9 cellular contexts compared by ENCODE assay signal in genomic region chr9:136997355-136997754, GRCh38. TPM values are rescaled to one million over a fixed set of nuclear protein-coding genes. Genes with fewer than 3 reads are reported as not detected.
DNase-seq lines count a peak whose midpoint lies in the region; ATAC-seq and TF ChIP-seq lines count a peak whose summit lies in the region.
"Had no signal": no experiment of that assay in that cellular context is flagged by ENCODE, and none has a peak within 500 bp of the region (broad histone marks: within the 10 kb centered on the region; RNA-seq: fewer than 3 reads in every experiment).

No MANE protein-coding gene starts in this region.

- H3K36me3 ChIP-seq in GM23338 (ENCODE audit: insufficient read depth), result no peaks in the 10 kb centered on the region
- H3K36me3 ChIP-seq in naive thymus-derived CD4-positive, alpha-beta T cell (ENCODE audit: control insufficient read depth in 2 of 3, insufficient read depth in 3 of 3, low read length in 3 of 3), result peaks cover 0 to 9% (median 0%) of the 10 kb centered on the region in 3 experiments

- POLR2A ChIA-PET in naive thymus-derived CD4-positive, alpha-beta T cell (lab: Charles Lee), result no interaction called here
- POLR2A ChIA-PET in WTC11 (lab: Charles Lee), result no interaction called here

- CTCF ChIA-PET in naive thymus-derived CD4-positive, alpha-beta T cell (lab: Charles Lee), result interaction anchor here (0.7 kb wide), 1 partner anchor 226 kb away, joined by 3 read pairs; no protein-coding TSS in a partner anchor
- CTCF ChIA-PET in WTC11 (lab: Charles Lee), result interaction anchor here (0.7 to 4.2 kb wide), 6 partner anchors 14 to 49 kb away, joined by 3 to 53 read pairs (median 16); partner anchors contain the start of genes ABCA2 and NPDC1

- intact Hi-C loops in activated T-helper 1 cell treated with anti-CD3 and anti-CD28 coated beads, Interleukin-12 subunit alpha, Interleukin-12 subunit beta, Interleukin-2, Interleukin-4 antibody, amounts not matched to agents 30 ng/mL and 10 ng/mL and 1 ng/mL, durations not matched to agents 14 hours and 24 hours and 36 hours (cut with micrococcal nuclease), result no loop called here
- intact Hi-C loops in naive thymus-derived CD4-positive, alpha-beta T cell (cut with micrococcal nuclease), result no loop called here

- peaks cover 37% of the 10 kb centered on the region for H3K27me3 ChIP-seq in GM23338 (ENCODE audit: insufficient read depth)
- H3K27me3 ChIP-seq in naive thymus-derived CD4-positive, alpha-beta T cell (ENCODE audit: control insufficient read depth in 2 of 2, insufficient read depth in 2 of 2, low read length in 2 of 2), result no peaks in the 10 kb centered on the region

- no peaks in the 10 kb centered on the region for H3K79me2 ChIP-seq in GM23338 (replicated peaks; ENCODE audit: insufficient read depth)
- H3K79me2 ChIP-seq: parathyroid adenoma had no signal

- H3K4me1 Mint-ChIP-seq in GM23338, result peaks cover 3% of the 10 kb centered on the region
- peaks cover 34% of the 10 kb centered on the region for H3K4me1 Mint-ChIP-seq in activated T-helper 1 cell treated with anti-CD3 and anti-CD28 coated beads, Interleukin-12 subunit alpha, Interleukin-12 subunit beta, Interleukin-2, Interleukin-4 antibody, amounts not matched to agents 30 ng/mL and 10 ng/mL and 1 ng/mL, durations not matched to agents 14 hours and 24 hours and 36 hours (ENCODE audit: low read depth)
- H3K4me1 Mint-ChIP-seq in naive thymus-derived CD4-positive, alpha-beta T cell, result peaks cover 7 to 43% (median 18%) of the 10 kb centered on the region in 7 donors
- peaks cover 4% of the 10 kb centered on the region; the same call in 1 of the 2 replicates for H3K4me1 Mint-ChIP-seq in WTC11

- no peaks in the 10 kb centered on the region for H3F3A ChIP-seq in GM23338 (replicated peaks; ENCODE audit: low read depth)

- H3K27ac ChIP-seq in GM23338 (ENCODE audit: low read depth), result no peak overlapping the region
- no peak overlapping the region for H3K27ac ChIP-seq in naive thymus-derived CD4-positive, alpha-beta T cell (ENCODE audit: low read depth, low read length)
- H3K27ac ChIP-seq: parathyroid adenoma had no signal

- no peak for ATAC-seq in GM23338
- no peak for ATAC-seq in naive thymus-derived CD4-positive, alpha-beta T cell
- ATAC-seq in WTC11, result no peak

- H3K36me3 Mint-ChIP-seq in GM23338 (ENCODE audit: low read depth), result no peaks in the 10 kb centered on the region
- no peaks in the 10 kb centered on the region for H3K36me3 Mint-ChIP-seq in activated T-helper 1 cell treated with anti-CD3 and anti-CD28 coated beads, Interleukin-12 subunit alpha, Interleukin-12 subunit beta, Interleukin-2, Interleukin-4 antibody, amounts not matched to agents 30 ng/mL and 10 ng/mL and 1 ng/mL, durations not matched to agents 14 hours and 24 hours and 36 hours (ENCODE audit: low read depth)
- peaks cover 0 to 7% (median 0%) of the 10 kb centered on the region in 5 donors for H3K36me3 Mint-ChIP-seq in naive thymus-derived CD4-positive, alpha-beta T cell
- H3K36me3 Mint-ChIP-seq in WTC11, result no peaks in the 10 kb centered on the region

- 0 out of 2 replicates have a peak overlapping the region, but pooled peaks have one; percentile 18 for H2AFZ ChIP-seq in GM23338
- H2AFZ ChIP-seq: parathyroid adenoma had no signal

- DNase-seq in GM23338 (ENCODE audit: low spot score) (no peak), Ammon's horn (ENCODE audit: low spot score) (no peak), GDM1 (lab: John Stamatoyannopoulos, UW) (no peak), WTC11 (ENCODE audit: low spot score) (no peak)
- DNase-seq in activated T-helper 1 cell treated with anti-CD3 and anti-CD28 coated beads, Interleukin-12 subunit alpha, Interleukin-12 subunit beta, Interleukin-2, Interleukin-4 antibody, amounts not matched to agents 30 ng/mL and 10 ng/mL and 1 ng/mL, durations not matched to agents 14 hours and 24 hours and 36 hours (ENCODE audit: low spot score), result no peak
- DNase-seq in naive thymus-derived CD4-positive, alpha-beta T cell, result no peak
- DNase-seq: DMS 273 treated with DMSO at 0.1 percent for 48 hours, NCI-H1930 had no signal

- no peaks in the 10 kb centered on the region for H4K20me1 ChIP-seq in GM23338 (replicated peaks; ENCODE audit: insufficient read depth)

- H3K9me3 Mint-ChIP-seq in GM23338, result no peaks in the 10 kb centered on the region
- no peaks in the 10 kb centered on the region for H3K9me3 Mint-ChIP-seq in activated T-helper 1 cell treated with anti-CD3 and anti-CD28 coated beads, Interleukin-12 subunit alpha, Interleukin-12 subunit beta, Interleukin-2, Interleukin-4 antibody, amounts not matched to agents 30 ng/mL and 10 ng/mL and 1 ng/mL, durations not matched to agents 14 hours and 24 hours and 36 hours
- H3K9me3 Mint-ChIP-seq in naive thymus-derived CD4-positive, alpha-beta T cell, result no peaks in the 10 kb centered on the region
- no peaks in the 10 kb centered on the region for H3K9me3 Mint-ChIP-seq in WTC11

- no peak overlapping the region for H3K27ac Mint-ChIP-seq in GM23338
- H3K27ac Mint-ChIP-seq in activated T-helper 1 cell treated with anti-CD3 and anti-CD28 coated beads, Interleukin-12 subunit alpha, Interleukin-12 subunit beta, Interleukin-2, Interleukin-4 antibody, amounts not matched to agents 30 ng/mL and 10 ng/mL and 1 ng/mL, durations not matched to agents 14 hours and 24 hours and 36 hours, result peak overlapping the region; percentile 85
- H3K27ac Mint-ChIP-seq in naive thymus-derived CD4-positive, alpha-beta T cell, result peak overlapping the region in 2 of 9 donors; percentile 78 to 80
- no peak overlapping the region for H3K27ac Mint-ChIP-seq in WTC11

- peak overlapping the region; percentile 43; the same call in 1 of the 2 replicates for H3K4me3 ChIP-seq in GM23338
- no peak overlapping the region for H3K4me3 ChIP-seq in naive thymus-derived CD4-positive, alpha-beta T cell (ENCODE audit: low read length)

- H3K4me3 Mint-ChIP-seq in GM23338 (no peak overlapping the region; the same call in 2 of the 3 replicates), WTC11 (no peak overlapping the region; the same call in 1 of the 2 replicates)
- peak overlapping the region; percentile 55 for H3K4me3 Mint-ChIP-seq in activated T-helper 1 cell treated with anti-CD3 and anti-CD28 coated beads, Interleukin-12 subunit alpha, Interleukin-12 subunit beta, Interleukin-2, Interleukin-4 antibody, amounts not matched to agents 30 ng/mL and 10 ng/mL and 1 ng/mL, durations not matched to agents 14 hours and 24 hours and 36 hours
- peak overlapping the region in 7 of 10 donors; percentile 46 to 78 (median 58) for H3K4me3 Mint-ChIP-seq in naive thymus-derived CD4-positive, alpha-beta T cell

- peaks cover 13% of the 10 kb centered on the region for H3K27me3 Mint-ChIP-seq in GM23338 (ENCODE audit: insufficient read depth, low read depth, poor library complexity)
- H3K27me3 Mint-ChIP-seq in activated T-helper 1 cell treated with anti-CD3 and anti-CD28 coated beads, Interleukin-12 subunit alpha, Interleukin-12 subunit beta, Interleukin-2, Interleukin-4 antibody, amounts not matched to agents 30 ng/mL and 10 ng/mL and 1 ng/mL, durations not matched to agents 14 hours and 24 hours and 36 hours (ENCODE audit: insufficient read depth), result peaks cover 10% of the 10 kb centered on the region
- peaks cover 0 to 9% (median 5%) of the 10 kb centered on the region in 5 donors for H3K27me3 Mint-ChIP-seq in naive thymus-derived CD4-positive, alpha-beta T cell
- no peaks in the 10 kb centered on the region for H3K27me3 Mint-ChIP-seq in WTC11 (ENCODE audit: low read depth)

- peaks cover 6% of the 10 kb centered on the region; the same call in 1 of the 2 replicates for H3K4me1 ChIP-seq in GM23338 (ENCODE audit: insufficient read depth)
- peaks cover 17 to 57% of the 10 kb centered on the region in 2 donors for H3K4me1 ChIP-seq in naive thymus-derived CD4-positive, alpha-beta T cell (ENCODE audit: control insufficient read depth in 2 of 2, insufficient read depth in 2 of 2, low read length in 2 of 2)
- H3K4me1 ChIP-seq: parathyroid adenoma had no signal

- H3K9me2 ChIP-seq in GM23338 (ENCODE audit: insufficient read depth), result no peaks in the 10 kb centered on the region

- TF ChIP-seq CTCF in GM23338 (conservative IDR thresholded peaks at IDR 0.05; ENCODE audit: low read depth in 2 of 2), result no peak
- TF ChIP-seq CTCF in WTC11 (IDR thresholded peaks at IDR 0.05), result no peak

- no peaks in the 10 kb centered on the region for H3K9me3 ChIP-seq in naive thymus-derived CD4-positive, alpha-beta T cell (ENCODE audit: control insufficient read depth in 2 of 3, low read length in 3 of 3)

- peak overlapping the region; percentile 67 for H3K4me2 ChIP-seq in GM23338

RNA-seq across cellular contexts. Expression of gene CLIC3, which starts 1.0 kb away (rescaled TPM):
- total RNA-seq in GM23338 (2014; rRNA removed; shearing (Covaris generic)), result 0.56 TPM in 1 of 2 replicates, not detected in the other
- 0.53 and 0.57 TPM in 2 replicates for polyA plus RNA-seq in GM23338 (2016; fragmentation: Nextera tagmentation; extraction: Ambion mirVana)
- total RNA-seq in activated T-helper 1 cell treated with anti-CD3 and anti-CD28 coated beads, Interleukin-12 subunit alpha, Interleukin-12 subunit beta, Interleukin-2, Interleukin-4 antibody, amounts not matched to agents 30 ng/mL and 10 ng/mL and 1 ng/mL, durations not matched to agents 14 hours and 24 hours and 36 hours, result not detected in 2 replicates
- total RNA-seq in naive thymus-derived CD4-positive, alpha-beta T cell, result 10 to 100 TPM in 1 of 5 experiments, 1 to 10 TPM in 1, under 1 TPM in 2, not detected in 1; 0.46 to 13.0 (median 1.4) TPM
- under 1 TPM; 0.31 to 0.77 TPM for polyA plus RNA-seq in naive thymus-derived CD4-positive, alpha-beta T cell
- 0.31 to 0.41 TPM in 2 of 3 replicates, not detected in the other for total RNA-seq in WTC11 (2021)

RNA-seq across cellular contexts. Expression of gene PAXX, which starts 5.1 kb away (rescaled TPM):
- 33.9 and 71.5 TPM in 2 replicates for total RNA-seq in GM23338 (2014; rRNA removed; shearing (Covaris generic))
- 86.0 and 88.3 TPM in 2 replicates for polyA plus RNA-seq in GM23338 (2016; fragmentation: Nextera tagmentation; extraction: Ambion mirVana)
- 79.4 and 84.5 TPM in 2 replicates for total RNA-seq in activated T-helper 1 cell treated with anti-CD3 and anti-CD28 coated beads, Interleukin-12 subunit alpha, Interleukin-12 subunit beta, Interleukin-2, Interleukin-4 antibody, amounts not matched to agents 30 ng/mL and 10 ng/mL and 1 ng/mL, durations not matched to agents 14 hours and 24 hours and 36 hours
- 10 to 100 TPM; 54.8 to 78.2 (median 68.0) TPM for total RNA-seq in naive thymus-derived CD4-positive, alpha-beta T cell
- 10 to 100 TPM; 49.3 to 59.1 TPM for polyA plus RNA-seq in naive thymus-derived CD4-positive, alpha-beta T cell
- 44.1 to 45.3 TPM (median 44.6 TPM) in 3 replicates for total RNA-seq in WTC11 (2021)

RNA-seq across cellular contexts. Expression of gene LCNL1, which starts 14.6 kb away (rescaled TPM):
- total RNA-seq in GM23338 (2014; rRNA removed; shearing (Covaris generic)), result not detected in 2 replicates
- polyA plus RNA-seq in GM23338 (2016; fragmentation: Nextera tagmentation; extraction: Ambion mirVana), result 0.11 and 0.14 TPM in 2 replicates
- not detected in 2 replicates for total RNA-seq in activated T-helper 1 cell treated with anti-CD3 and anti-CD28 coated beads, Interleukin-12 subunit alpha, Interleukin-12 subunit beta, Interleukin-2, Interleukin-4 antibody, amounts not matched to agents 30 ng/mL and 10 ng/mL and 1 ng/mL, durations not matched to agents 14 hours and 24 hours and 36 hours
- total RNA-seq in naive thymus-derived CD4-positive, alpha-beta T cell, result 1 to 10 TPM in 1 of 5 experiments, under 1 TPM in 2, not detected in 2; 0.12 to 1.9 (median 0.13) TPM
- not detected for polyA plus RNA-seq in naive thymus-derived CD4-positive, alpha-beta T cell
- 0.27 to 0.50 TPM (median 0.34 TPM) in 3 replicates for total RNA-seq in WTC11 (2021)

RNA-seq across cellular contexts. Expression of gene PTGDS, which starts 20.1 kb away (rescaled TPM):
- 1.9 TPM in 1 of 2 replicates, not detected in the other for total RNA-seq in GM23338 (2014; rRNA removed; shearing (Covaris generic))
- 3.1 and 5.9 TPM in 2 replicates for polyA plus RNA-seq in GM23338 (2016; fragmentation: Nextera tagmentation; extraction: Ambion mirVana)
- total RNA-seq in activated T-helper 1 cell treated with anti-CD3 and anti-CD28 coated beads, Interleukin-12 subunit alpha, Interleukin-12 subunit beta, Interleukin-2, Interleukin-4 antibody, amounts not matched to agents 30 ng/mL and 10 ng/mL and 1 ng/mL, durations not matched to agents 14 hours and 24 hours and 36 hours, result 0.36 TPM in 1 of 2 replicates, not detected in the other
- total RNA-seq in naive thymus-derived CD4-positive, alpha-beta T cell, result 10 to 100 TPM in 1 of 5 experiments, 1 to 10 TPM in 3, under 1 TPM in 1; 0.97 to 68.7 (median 4.3) TPM
- polyA plus RNA-seq in naive thymus-derived CD4-positive, alpha-beta T cell, result not detected
- 2.2 to 4.0 TPM (median 2.9 TPM) in 3 replicates for total RNA-seq in WTC11 (2021)

RNA-seq across cellular contexts. Expression of gene ABCA2, which starts 30.7 kb away (rescaled TPM):
- 14.2 and 16.0 TPM in 2 replicates for total RNA-seq in GM23338 (2014; rRNA removed; shearing (Covaris generic))
- polyA plus RNA-seq in GM23338 (2016; fragmentation: Nextera tagmentation; extraction: Ambion mirVana), result 5.6 and 7.0 TPM in 2 replicates
- 25.7 and 26.9 TPM in 2 replicates for total RNA-seq in activated T-helper 1 cell treated with anti-CD3 and anti-CD28 coated beads, Interleukin-12 subunit alpha, Interleukin-12 subunit beta, Interleukin-2, Interleukin-4 antibody, amounts not matched to agents 30 ng/mL and 10 ng/mL and 1 ng/mL, durations not matched to agents 14 hours and 24 hours and 36 hours
- 100 to 1,000 TPM in 1 of 5 experiments, 10 to 100 TPM in 4; 18.4 to 112 (median 26.7) TPM for total RNA-seq in naive thymus-derived CD4-positive, alpha-beta T cell
- 1 to 10 TPM; 1.8 to 2.5 TPM for polyA plus RNA-seq in naive thymus-derived CD4-positive, alpha-beta T cell
- 19.2 to 28.3 TPM (median 25.9 TPM) in 3 replicates for total RNA-seq in WTC11 (2021)

Comparison
In these comparisons a context has a peak if more than half of its experiments do, and no peak if none do; other contexts are left out.
1. H3K4me3 Mint-ChIP-seq: peak in activated T-helper 1 cell treated with anti-CD3 and anti-CD28 coated beads, Interleukin-12 subunit alpha, Interleukin-12 subunit beta, Interleukin-2, Interleukin-4 antibody, amounts not matched to agents 30 ng/mL and 10 ng/mL and 1 ng/mL, durations not matched to agents 14 hours and 24 hours and 36 hours (single experiment) and naive thymus-derived CD4-positive, alpha-beta T cell (7 of 10); none in GM23338 (single experiment) and WTC11 (single experiment).